Comparison of ENCODE assay signal across 8 cellular contexts in genomic region chr1:23960291-23960718, GRCh38. TPM values are rescaled to one million over a fixed set of nuclear protein-coding genes. Genes with fewer than 3 reads are reported as not detected.
DNase-seq lines count a peak whose midpoint lies in the region; ATAC-seq and TF ChIP-seq lines count a peak whose summit lies in the region.

No MANE protein-coding gene starts in this region.

- peak overlapping the region; percentile 56; the same call in 1 of the 2 replicates for H2AFZ ChIP-seq in DND-41 (ENCODE audit: low read depth, low read length)
- H2AFZ ChIP-seq in OCI-LY1 (ENCODE audit: low read length): no peak overlapping the region

- peaks cover 21% of the 10 kb centered on the region for H3F3A ChIP-seq in OCI-LY1 (ENCODE audit: insufficient read depth, low read length)

- no peaks in the 10 kb centered on the region for H3K27me3 Mint-ChIP-seq in effector memory CD8-positive, alpha-beta T cell
- no peaks in the 10 kb centered on the region for H3K27me3 Mint-ChIP-seq in natural killer cell (ENCODE audit: low read depth in 2 of 2)

- ATAC-seq in DND-41 (ENCODE audit: insufficient read depth, low read depth): no peak
- no peak for ATAC-seq in effector memory CD8-positive, alpha-beta T cell (replicated peaks)
- no peak for ATAC-seq in natural killer cell
- no peak for ATAC-seq in GM21360 (IDR thresholded peaks at IDR 0.05; ENCODE audit: unreplicated experiment)
- ATAC-seq in GM21381 (IDR thresholded peaks at IDR 0.05; ENCODE audit: unreplicated experiment): no peak

- peaks cover 54% of the 10 kb centered on the region for H3K36me3 Mint-ChIP-seq in effector memory CD8-positive, alpha-beta T cell (ENCODE audit: insufficient read depth)
- H3K36me3 Mint-ChIP-seq in natural killer cell: peaks cover 16% of the 10 kb centered on the region

- H3K9me2 ChIP-seq in OCI-LY1 (ENCODE audit: low read depth, low read length): no peaks in the 10 kb centered on the region

- H3K36me3 ChIP-seq in DND-41 (ENCODE audit: insufficient read depth, low read length): peaks cover 46% of the 10 kb centered on the region
- peaks cover 46% of the 10 kb centered on the region for H3K36me3 ChIP-seq in OCI-LY1 (ENCODE audit: insufficient read depth, low read length)

- no peaks in the 10 kb centered on the region for H3K9me3 Mint-ChIP-seq in effector memory CD8-positive, alpha-beta T cell
- H3K9me3 Mint-ChIP-seq in natural killer cell: no peaks in the 10 kb centered on the region

- peak overlapping the region; percentile 98 to 99 for H3K27ac Mint-ChIP-seq in effector memory CD8-positive, alpha-beta T cell
- peak overlapping the region; percentile 100 for H3K27ac Mint-ChIP-seq in natural killer cell

- peaks cover 33 to 40% of the 10 kb centered on the region in 2 donors for H3K4me1 Mint-ChIP-seq in effector memory CD8-positive, alpha-beta T cell (ENCODE audit: low read depth in 2 of 2)
- H3K4me1 Mint-ChIP-seq in natural killer cell: peaks cover 50 to 56% of the 10 kb centered on the region in 2 donors

- H3K4me2 ChIP-seq in DND-41 (ENCODE audit: insufficient read depth, low read length) (peak overlapping the region; percentile 81), OCI-LY1 (ENCODE audit: low read length) (peak overlapping the region; percentile 66)

- H4K20me1 ChIP-seq in DND-41 (ENCODE audit: insufficient read depth, low read length) (peaks cover 21% of the 10 kb centered on the region; the same call in 1 of the 2 replicates), OCI-LY1 (ENCODE audit: insufficient read depth, low read length) (no peaks in the 10 kb centered on the region)

- H3K27ac ChIP-seq in DND-41 (ENCODE audit: low read length) (peak overlapping the region; percentile 99), OCI-LY1 (ENCODE audit: low read depth, low read length, poor library complexity, severe bottlenecking) (peak overlapping the region; percentile 89)

- H3K27me3 ChIP-seq in DND-41 (ENCODE audit: insufficient read depth, low read length, poor library complexity): no peaks in the 10 kb centered on the region
- no peaks in the 10 kb centered on the region for H3K27me3 ChIP-seq in OCI-LY1 (ENCODE audit: insufficient read depth, low read length)

- H3K79me2 ChIP-seq in DND-41 (ENCODE audit: insufficient read depth, low read length): peaks cover 50% of the 10 kb centered on the region
- peaks cover 16% of the 10 kb centered on the region for H3K79me2 ChIP-seq in OCI-LY1 (ENCODE audit: insufficient read depth, low read length)

- H3K4me3 Mint-ChIP-seq in effector memory CD8-positive, alpha-beta T cell: peak overlapping the region; percentile 99
- peak overlapping the region; percentile 100 for H3K4me3 Mint-ChIP-seq in natural killer cell

- H3K9me3 ChIP-seq in DND-41 (ENCODE audit: insufficient read depth, low read length, severe bottlenecking): no peaks in the 10 kb centered on the region
- H3K9me3 ChIP-seq in OCI-LY1 (ENCODE audit: low read length): no peaks in the 10 kb centered on the region

- DNase-seq in DND-41: no peak
- no peak for DNase-seq in effector memory CD8-positive, alpha-beta T cell
- no peak for DNase-seq in natural killer cell
- no peak for DNase-seq in HT-29 (ENCODE audit: low spot score)
- DNase-seq in HuH-7 (ENCODE audit: low spot score): no peak

- peak overlapping the region; percentile 99 for H3K9ac ChIP-seq in DND-41 (ENCODE audit: low read depth, low read length)
- peak overlapping the region; percentile 97 for H3K9ac ChIP-seq in OCI-LY1 (ENCODE audit: low read length)

- H3K4me3 ChIP-seq in DND-41 (ENCODE audit: low read depth in 1 of 2, low read length in 2 of 2) (peak overlapping the region; percentile 78 to 97), OCI-LY1 (ENCODE audit: low read depth, low read length, poor library complexity, severe bottlenecking) (peak overlapping the region; percentile 89)

- intact Hi-C loops in natural killer cell (cut with micrococcal nuclease): no loop called here

- H3K4me1 ChIP-seq in DND-41 (ENCODE audit: insufficient read depth, low read length): peaks cover 27% of the 10 kb centered on the region
- peaks cover 50% of the 10 kb centered on the region for H3K4me1 ChIP-seq in OCI-LY1 (ENCODE audit: insufficient read depth, low read length, severe bottlenecking)

- no peak for TF ChIP-seq CTCF in DND-41 (IDR thresholded peaks at IDR 0.05; ENCODE audit: borderline replicate concordance, extremely low read depth, low read length, poor library complexity, severe bottlenecking)
- TF ChIP-seq CTCF in OCI-LY1 (IDR thresholded peaks at IDR 0.05; ENCODE audit: low read length): no peak
- TF ChIP-seq CTCF in natural killer cell (IDR thresholded peaks at IDR 0.05): no peak

RNA-seq across cellular contexts. Expression of gene PNRC2, which starts 0.7 kb away (rescaled TPM):
- total RNA-seq in natural killer cell: 100 to 1,000 TPM; 124 to 205 (median 180) TPM
- total RNA-seq in HT-29 (2014; rRNA removed; shearing (Covaris generic)): 56.4 and 74.5 TPM in 2 replicates

RNA-seq across cellular contexts. Expression of gene SRSF10, which starts 19.8 kb away (rescaled TPM):
- total RNA-seq in natural killer cell: 100 to 1,000 TPM; 221 to 281 (median 237) TPM
- 140 and 147 TPM in 2 replicates for total RNA-seq in HT-29 (2014; rRNA removed; shearing (Covaris generic))

RNA-seq across cellular contexts. Expression of gene CNR2, which starts 47.1 kb away (rescaled TPM):
- total RNA-seq in natural killer cell: 10 to 100 TPM in 1 of 3 donors, 1 to 10 TPM in 2; 5.3 to 12.0 (median 6.1) TPM
- not detected in 2 replicates for total RNA-seq in HT-29 (2014; rRNA removed; shearing (Covaris generic))
